ENCODE assay signal across 27 cellular contexts in genomic region chr16:20889625-20890275, GRCh38. TPM values are rescaled to one million over a fixed set of nuclear protein-coding genes. Genes with fewer than 3 reads are reported as not detected.
DNase-seq lines count a peak whose midpoint lies in the region; ATAC-seq and TF ChIP-seq lines count a peak whose summit lies in the region.
"Had no signal": no experiment of that assay in that cellular context is flagged by ENCODE, and none has a peak within 500 bp of the region (broad histone marks: within the 10 kb centered on the region; RNA-seq: fewer than 3 reads in every experiment).

No MANE protein-coding gene starts in this region.

- DNase-seq in hepatocyte (ENCODE audit: low spot score): no peak
- no peak for DNase-seq in lower lobe of right lung
- DNase-seq in transverse colon: no peak
- no peak for DNase-seq in SIG-M5 treated with dmso at 0.1 percent for 504 hours (lab: John Stamatoyannopoulos, UW; ENCODE audit: unreplicated experiment)
- DNase-seq in activated CD8-positive, alpha-beta T cell treated with anti-CD3 and anti-CD28 coated beads for 36 hours: no peak
- DNase-seq in stimulated activated naive CD4-positive, alpha-beta T cell (lab: John Stamatoyannopoulos, UW): no peak
- no peak for DNase-seq in A172 (ENCODE audit: low spot score)
- DNase-seq: activated CD4-positive, alpha-beta T cell treated with anti-CD3 and anti-CD28 coated beads for 48 hours; activated CD8-positive, alpha-beta memory T cell treated with anti-CD3 and anti-CD28 coated beads for 24 hours; activated effector memory CD4-positive, alpha-beta T cell treated with anti-CD3 and anti-CD28 coated beads, Interleukin-2, amount 50 U/mL, for 16 hours; activated T-cell treated with anti-CD3 and anti-CD28 coated beads for 4 hours; DMS 273 treated with DMSO at 0.1 percent for 48 hours; effector CD4-positive, alpha-beta T cell; NCI-H146; NCI-H446 treated with DMSO at 0.1 percent for 48 hours; NCI-H82; pancreas; SJCRH30; SW 1271; tibial artery had no signal

- H3K9me2 ChIP-seq in hepatocyte (replicated peaks; ENCODE audit: insufficient read depth): no peaks in the 10 kb centered on the region

- peak overlapping the region; percentile 27; the same call in 1 of the 2 replicates for H3K4me3 ChIP-seq in HUES6 (ENCODE audit: low read depth, low read length)
- H3K4me3 ChIP-seq in hepatocyte: no peak overlapping the region
- H3K4me3 ChIP-seq in lower lobe of right lung: no peak overlapping the region
- no peak overlapping the region for H3K4me3 ChIP-seq in transverse colon
- H3K4me3 ChIP-seq: BLaER1, lung, pancreas, right atrium auricular region, SJCRH30, tibial artery had no signal

- no peak overlapping the region for H3K27ac ChIP-seq in HUES6 (ENCODE audit: low read depth, low read length)
- H3K27ac ChIP-seq in hepatocyte: peak overlapping the region; percentile 33
- no peak overlapping the region for H3K27ac ChIP-seq in lower lobe of right lung
- peak overlapping the region in 3 of 4 donors; percentile 8 to 45 (median 17) for H3K27ac ChIP-seq in transverse colon
- H3K27ac ChIP-seq: BLaER1, pancreas, right atrium auricular region, SJCRH30, tibial artery had no signal

- H3K36me3 Mint-ChIP-seq in activated CD8-positive, alpha-beta T cell treated with anti-CD3 and anti-CD28 coated beads for 36 hours (ENCODE audit: low read depth): peaks cover 9% of the 10 kb centered on the region

- no peaks in the 10 kb centered on the region for H3K9me3 Mint-ChIP-seq in activated CD8-positive, alpha-beta T cell treated with anti-CD3 and anti-CD28 coated beads for 36 hours
- H3K9me3 Mint-ChIP-seq: IgD-negative memory B cell, neural crest cell had no signal

- H3K4me1 Mint-ChIP-seq in activated CD8-positive, alpha-beta T cell treated with anti-CD3 and anti-CD28 coated beads for 36 hours (ENCODE audit: low read depth): peaks cover 15% of the 10 kb centered on the region

- no peak overlapping the region for H3K27ac Mint-ChIP-seq in activated CD8-positive, alpha-beta T cell treated with anti-CD3 and anti-CD28 coated beads for 36 hours
- H3K27ac Mint-ChIP-seq: activated naive CD8-positive, alpha-beta T cell; IgD-negative memory B cell had no signal

- TF ChIP-seq CTCF in hepatocyte (IDR thresholded peaks at IDR 0.05; ENCODE audit: poor library complexity) (no peak), lower lobe of right lung (IDR thresholded peaks at IDR 0.05) (no peak), transverse colon (IDR thresholded peaks at IDR 0.05) (no peak)
- no peak for TF ChIP-seq CTCF in activated CD8-positive, alpha-beta T cell treated with anti-CD3 and anti-CD28 coated beads for 36 hours (IDR thresholded peaks at IDR 0.05)

- peaks cover 99% of the 10 kb centered on the region for H3K79me2 ChIP-seq in hepatocyte

- H3K9ac ChIP-seq in HUES6 (ENCODE audit: low read length): no peak overlapping the region
- H3K9ac ChIP-seq: BLaER1 had no signal

- peak; percentile 64 to 74 for ATAC-seq in lower lobe of right lung
- ATAC-seq in activated CD8-positive, alpha-beta T cell treated with anti-CD3 and anti-CD28 coated beads for 36 hours: no peak
- ATAC-seq: pancreas had no signal

- POLR2A ChIA-PET in activated CD8-positive, alpha-beta T cell treated with anti-CD3 and anti-CD28 coated beads for 36 hours (lab: Charles Lee): no interaction called here

- 94% methylated on average over 4 of the region's 4 CpGs for WGBS in hepatocyte (ENCODE audit: low lambda C conversion rate, missing lambda C conversion rate)
- 48 to 62% methylated on average over 2 to 4 of the region's 4 CpGs for WGBS in transverse colon (ENCODE audit: low coverage in 1 of 2), 2 donors

- H3K4me2 ChIP-seq in hepatocyte: no peak overlapping the region
- H3K4me2 ChIP-seq: BLaER1 had no signal

- in situ Hi-C loops in transverse colon (cut with MboI; ENCODE audit: low pct_ligation_motif_present in 1 of 4, low pct_unique_long_range_greater_than_20kb in 1 of 4, low sequenced_read_pairs in 3 of 4): no loop called here

- H3K4me3 Mint-ChIP-seq in activated CD8-positive, alpha-beta T cell treated with anti-CD3 and anti-CD28 coated beads for 36 hours: no peak overlapping the region
- H3K4me3 Mint-ChIP-seq: activated naive CD8-positive, alpha-beta T cell; IgD-negative memory B cell; neural crest cell had no signal

- peaks cover 41% of the 10 kb centered on the region for H4K20me1 ChIP-seq in hepatocyte (ENCODE audit: insufficient read depth, poor library complexity, severe bottlenecking)

- no peak overlapping the region for H2AFZ ChIP-seq in hepatocyte

- H3K4me1 ChIP-seq in HUES6 (ENCODE audit: control insufficient read depth, insufficient read depth, low read length) (peaks cover 10% of the 10 kb centered on the region), hepatocyte (ENCODE audit: insufficient read depth) (peaks cover 31% of the 10 kb centered on the region), lower lobe of right lung (peaks cover 29% of the 10 kb centered on the region), transverse colon (peaks cover 6 to 45% (median 29%) of the 10 kb centered on the region in 4 donors)
- H3K4me1 ChIP-seq: SJCRH30 had no signal

- intact Hi-C loops in lower lobe of right lung (cut with DNase I): no loop called here
- intact Hi-C loops in transverse colon (cut with DNase I; ENCODE audit: low total_unique reads): no loop called here
- intact Hi-C loops in activated CD8-positive, alpha-beta T cell treated with anti-CD3 and anti-CD28 coated beads for 36 hours (cut with micrococcal nuclease): no loop called here

- H3K36me3 ChIP-seq in HUES6 (ENCODE audit: control insufficient read depth, insufficient read depth, low read length): peaks cover 9% of the 10 kb centered on the region; the same call in 1 of the 2 replicates
- H3K36me3 ChIP-seq in hepatocyte (replicated peaks; ENCODE audit: insufficient read depth, low read depth): no peaks in the 10 kb centered on the region
- H3K36me3 ChIP-seq in lower lobe of right lung: peaks cover 10% of the 10 kb centered on the region
- H3K36me3 ChIP-seq in transverse colon: no peaks in the 10 kb centered on the region
- H3K36me3 ChIP-seq: SJCRH30 had no signal

- H3K27me3 Mint-ChIP-seq in activated CD8-positive, alpha-beta T cell treated with anti-CD3 and anti-CD28 coated beads for 36 hours: no peaks in the 10 kb centered on the region
- H3K27me3 Mint-ChIP-seq: activated naive CD8-positive, alpha-beta T cell; IgD-negative memory B cell had no signal

- no peak for TF ChIP-seq POLR2A in transverse colon (IDR thresholded peaks at IDR 0.05)

- TF ChIP-seq EP300 in transverse colon (IDR thresholded peaks at IDR 0.05; ENCODE audit: low read depth): no peak

- no peaks in the 10 kb centered on the region for H3K9me3 ChIP-seq in HUES6 (ENCODE audit: control insufficient read depth, insufficient read depth, low read depth, low read length)
- H3K9me3 ChIP-seq in hepatocyte (ENCODE audit: low read depth): no peaks in the 10 kb centered on the region
- no peaks in the 10 kb centered on the region for H3K9me3 ChIP-seq in lower lobe of right lung
- no peaks in the 10 kb centered on the region for H3K9me3 ChIP-seq in transverse colon
- H3K9me3 ChIP-seq: BLaER1, pancreas, right atrium auricular region, SJCRH30, tibial artery had no signal

- CTCF ChIA-PET in activated CD8-positive, alpha-beta T cell treated with anti-CD3 and anti-CD28 coated beads for 36 hours (lab: Charles Lee): no interaction called here

- H3K27me3 ChIP-seq in HUES6 (ENCODE audit: control insufficient read depth, insufficient read depth, low read length) (no peaks in the 10 kb centered on the region), hepatocyte (no peaks in the 10 kb centered on the region), lower lobe of right lung (ENCODE audit: low read depth) (no peaks in the 10 kb centered on the region), transverse colon (no peaks in the 10 kb centered on the region)
- H3K27me3 ChIP-seq: BLaER1, pancreas, right atrium auricular region, SJCRH30, tibial artery had no signal

RNA-seq across cellular contexts. Expression of gene DCUN1D3, which starts 10.4 kb away (rescaled TPM):
- total RNA-seq in hepatocyte (38.1 and 40.3 TPM in 2 replicates), lower lobe of right lung (20.7 TPM), transverse colon (10 to 100 TPM in 2 of 4 donors, 1 to 10 TPM in 2; 5.6 to 47.6 (median 10.5) TPM)
- 10.3 and 15.0 TPM in 2 replicates for polyA plus RNA-seq in hepatocyte
- 1 to 10 TPM; 5.9 to 6.9 TPM for total RNA-seq in activated CD8-positive, alpha-beta T cell treated with anti-CD3 and anti-CD28 coated beads for 36 hours
- total RNA-seq in A172 (2014; rRNA removed; shearing (Covaris generic)): 26.1 and 28.8 TPM in 2 replicates

RNA-seq across cellular contexts. Expression of gene LYRM1, which starts 10.8 kb away (rescaled TPM):
- total RNA-seq in hepatocyte: 60.0 and 61.5 TPM in 2 replicates
- polyA plus RNA-seq in hepatocyte: 48.9 and 57.3 TPM in 2 replicates
- total RNA-seq in lower lobe of right lung: 23.3 TPM
- 10 to 100 TPM in 3 of 4 donors, 1 to 10 TPM in 1; 7.9 to 74.6 (median 27.5) TPM for total RNA-seq in transverse colon
- total RNA-seq in activated CD8-positive, alpha-beta T cell treated with anti-CD3 and anti-CD28 coated beads for 36 hours: 10 to 100 TPM; 31.3 to 32.5 TPM
- 58.3 and 77.2 TPM in 2 replicates for total RNA-seq in A172 (2014; rRNA removed; shearing (Covaris generic))

Comparison
In these comparisons a context has a peak if more than half of its experiments do, and no peak if none do; other contexts are left out.
1. H3K27ac ChIP-seq: peak in hepatocyte (single experiment) and transverse colon (3 of 4); none in HUES6 (single experiment) and lower lobe of right lung (single experiment).